In genomic region chr11:107043242-107043991, GRCh38 we compare ENCODE assay signal across 1 cellular context.
TF ChIP-seq lines count a peak whose summit lies in the region.

No MANE protein-coding gene starts in this region.

TF ChIP-seq in SK-N-SH, 30 proteins besides CTCF, POLR2A, EP300 and RAD21 (continued from another document):
- TF ChIP-seq REST (IDR thresholded peaks at IDR 0.05; ENCODE audit: low read depth, low read length) (peak; percentile 54; the same call in 1 of the 2 replicates), EZH2phosphoT487 (IDR thresholded peaks at IDR 0.05; ENCODE audit: borderline replicate concordance, low read depth) (no peak), USF1 (IDR thresholded peaks at IDR 0.05; ENCODE audit: borderline replicate concordance, low read depth) (no peak), CHD2 (IDR thresholded peaks at IDR 0.05; ENCODE audit: low read length, partially characterized antibody) (no peak), RFX5 (IDR thresholded peaks at IDR 0.05; ENCODE audit: low read length) (no peak), JUND (IDR thresholded peaks at IDR 0.05) (peak; percentile 98), NRF1 (IDR thresholded peaks at IDR 0.05; ENCODE audit: low read depth, low read length) (no peak), SMC3 (IDR thresholded peaks at IDR 0.05; ENCODE audit: low read depth, low read length) (no peak), FOSL2 (IDR thresholded peaks at IDR 0.05; ENCODE audit: borderline replicate concordance, low read depth) (peak; percentile 96), POLR2AphosphoS5 (IDR thresholded peaks at IDR 0.05; ENCODE audit: low read depth, low read length) (peak; percentile 86), MEF2A (IDR thresholded peaks at IDR 0.05; ENCODE audit: borderline replicate concordance, low read depth) (peak; percentile 96), NFIC (IDR thresholded peaks at IDR 0.05; ENCODE audit: borderline replicate concordance) (peak; percentile 81), YY1 (IDR thresholded peaks at IDR 0.05; ENCODE audit: low read depth) (no peak)
